Comparison of ENCODE assay signal across 1 cellular context in genomic region chr15:99213187-99213811, GRCh38.
TF ChIP-seq lines count a peak whose summit lies in the region.

No MANE protein-coding gene starts in this region.

TF ChIP-seq in GM12878, 131 proteins besides CTCF, POLR2A, EP300 and RAD21 (continued from another document):
- TF ChIP-seq IRF3 (IDR thresholded peaks at IDR 0.05): no peak
